ENCODE assay signal across 18 cellular contexts in the genomic region with DNA sequence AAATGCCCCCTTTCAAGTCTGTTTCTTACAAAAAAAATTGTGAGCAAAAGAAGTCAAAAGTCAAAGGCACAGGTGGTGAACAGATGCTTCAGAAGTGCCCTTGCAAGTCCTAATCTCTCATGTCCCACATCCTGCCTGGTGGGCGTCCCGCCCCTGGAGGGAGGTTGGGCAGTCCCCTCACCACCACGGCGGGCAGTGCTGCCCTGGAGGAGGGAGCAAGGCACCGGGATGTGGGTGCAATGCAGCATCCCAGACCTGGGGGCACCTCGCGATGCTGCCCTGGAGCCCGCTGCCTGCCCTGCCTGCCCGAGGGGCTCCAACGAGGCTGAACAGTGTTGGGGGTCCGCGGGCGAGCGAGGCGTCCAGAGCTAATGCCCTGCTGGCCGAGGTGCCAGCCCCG. TPM values are rescaled to one million over a fixed set of nuclear protein-coding genes. Genes with fewer than 3 reads are reported as not detected.
A peak's percentile ranks its signal among the peaks of the same experiment; 100 is the strongest.
DNase-seq lines count a peak whose midpoint lies in the region; ATAC-seq and TF ChIP-seq lines count a peak whose summit lies in the region.
"Had no signal": no experiment of that assay in that cellular context is flagged by ENCODE, and none has a peak within 500 bp of the region (broad histone marks: within the 10 kb centered on the region; RNA-seq: fewer than 3 reads in every experiment).

No MANE protein-coding gene starts in this region.

- POLR2A ChIA-PET in A673 (lab: Charles Lee; ENCODE audit: low non-redundant PET) = no interaction called here

- H3K27me3 ChIP-seq in BLaER1 treated with 17β-estradiol and CSF1 and Interleukin-3, amounts not matched to agents 10 nM and 100 nM = peaks cover 43 to 61% (median 50%) of the 10 kb centered on the region in 11 experiments
- H3K27me3 ChIP-seq in GM23338 (ENCODE audit: insufficient read depth) (peaks cover 33% of the 10 kb centered on the region), ectodermal cell (ENCODE audit: control insufficient read depth, insufficient read depth, low read length, poor library complexity, severe bottlenecking) (peaks cover 42% of the 10 kb centered on the region), A673 (replicated peaks; ENCODE audit: insufficient read depth, low read depth, low read length, poor library complexity) (peaks cover 19% of the 10 kb centered on the region)
- H3K27me3 ChIP-seq: ovary had no signal

- H3K4me3 Mint-ChIP-seq in GM23338 (peak overlapping the region; percentile 67), glutamatergic neuron (ENCODE audit: unreplicated experiment) (no peak overlapping the region)
- H3K4me3 Mint-ChIP-seq: IgD-negative memory B cell, mesothelial cell of epicardium had no signal

- TF ChIP-seq CTCF in GM23338 (conservative IDR thresholded peaks at IDR 0.05; ENCODE audit: low read depth in 2 of 2) (no peak), A673 (conservative IDR thresholded peaks at IDR 0.05; ENCODE audit: low read depth, low read length) (no peak), glutamatergic neuron (IDR thresholded peaks at IDR 0.05; ENCODE audit: partially characterized antibody, unreplicated experiment) (no peak)

- intact Hi-C loops in A673 (cut with micrococcal nuclease; ENCODE audit: unreplicated experiment) = no loop called here

- H3K9me2 ChIP-seq in GM23338 (ENCODE audit: insufficient read depth) = no peaks in the 10 kb centered on the region

- H3K4me1 ChIP-seq in BLaER1 treated with 17β-estradiol and CSF1 and Interleukin-3, amounts not matched to agents 10 nM and 100 nM = peaks cover 26 to 38% (median 32%) of the 10 kb centered on the region in 10 experiments
- H3K4me1 ChIP-seq in GM23338 (ENCODE audit: insufficient read depth) (no peaks in the 10 kb centered on the region), ectodermal cell (ENCODE audit: control insufficient read depth, insufficient read depth, low read length) (peaks cover 10% of the 10 kb centered on the region), mesodermal cell (ENCODE audit: control insufficient read depth, insufficient read depth, low read length, poor library complexity, severe bottlenecking) (peaks cover 7% of the 10 kb centered on the region), A673 (ENCODE audit: insufficient read depth, low read length, poor library complexity, severe bottlenecking) (no peaks in the 10 kb centered on the region)

- WGBS in ectodermal cell, 2 experiments = 8 to 9% methylated on average over 17 of the region's 17 CpGs
- 7 to 12% methylated on average over 10 to 17 of the region's 17 CpGs for WGBS in mesodermal cell (ENCODE audit: insufficient coverage in 2 of 2), 2 experiments

- H4K20me1 ChIP-seq in BLaER1 treated with 17β-estradiol and CSF1 and Interleukin-3, amounts not matched to agents 10 nM and 100 nM = peaks cover 0 to 26% (median 7%) of the 10 kb centered on the region in 11 experiments; a peak in 10 of 22 replicates
- H4K20me1 ChIP-seq in GM23338 (replicated peaks; ENCODE audit: insufficient read depth) = no peaks in the 10 kb centered on the region

- H3K4me2 ChIP-seq in BLaER1 treated with 17β-estradiol and CSF1 and Interleukin-3, amounts not matched to agents 10 nM and 100 nM = peak overlapping the region in 10 of 11 experiments; percentile 33 to 60 (median 49); a peak in 18 of 22 replicates
- peak overlapping the region; percentile 85 for H3K4me2 ChIP-seq in GM23338

- CTCF ChIA-PET in A673 (lab: Charles Lee) = no interaction called here

- peak overlapping the region; percentile 86; the same call in 1 of the 2 replicates for H2AFZ ChIP-seq in GM23338

- H3K9me3 ChIP-seq in BLaER1 treated with 17β-estradiol and CSF1 and Interleukin-3, amounts not matched to agents 10 nM and 100 nM (replicated peaks in 1 of 11) = no peaks in the 10 kb centered on the region
- no peaks in the 10 kb centered on the region for H3K9me3 ChIP-seq in ectodermal cell (ENCODE audit: control insufficient read depth, low read length)
- no peaks in the 10 kb centered on the region for H3K9me3 ChIP-seq in mesodermal cell (ENCODE audit: control insufficient read depth, low read length)
- no peaks in the 10 kb centered on the region for H3K9me3 ChIP-seq in A673 (ENCODE audit: low read depth, low read length, poor library complexity, severe bottlenecking)
- H3K9me3 ChIP-seq: body of pancreas, ovary had no signal

- H3K4me1 Mint-ChIP-seq in GM23338 (peaks cover 3% of the 10 kb centered on the region; the same call in 1 of the 3 replicates), glutamatergic neuron (ENCODE audit: low read depth, unreplicated experiment) (peaks cover 11% of the 10 kb centered on the region)
- H3K4me1 Mint-ChIP-seq: IgD-negative memory B cell, mesothelial cell of epicardium had no signal

- no peak overlapping the region for H3K27ac ChIP-seq in BLaER1 treated with 17β-estradiol and CSF1 and Interleukin-3, amounts not matched to agents 10 nM and 100 nM
- H3K27ac ChIP-seq in GM23338 (ENCODE audit: low read depth) (no peak overlapping the region), ectodermal cell (ENCODE audit: insufficient read depth, low read depth, low read length, poor library complexity, severe bottlenecking) (no peak overlapping the region), mesodermal cell (ENCODE audit: low read depth, low read length, severe bottlenecking) (no peak overlapping the region), A673 (ENCODE audit: low read depth, low read length, poor library complexity, severe bottlenecking) (no peak overlapping the region)
- H3K27ac ChIP-seq: body of pancreas, ovary, SK-N-MC, skin epidermis had no signal

- no peaks in the 10 kb centered on the region for H3K79me2 ChIP-seq in GM23338 (replicated peaks; ENCODE audit: insufficient read depth)

- H3K27me3 Mint-ChIP-seq in GM23338 (ENCODE audit: insufficient read depth, low read depth, poor library complexity) (peaks cover 32% of the 10 kb centered on the region), glutamatergic neuron (ENCODE audit: unreplicated experiment) (peaks cover 4% of the 10 kb centered on the region)

- H3K36me3 Mint-ChIP-seq in GM23338 (ENCODE audit: low read depth) (no peaks in the 10 kb centered on the region), glutamatergic neuron (ENCODE audit: unreplicated experiment) (no peaks in the 10 kb centered on the region)
- H3K36me3 Mint-ChIP-seq: IgD-negative memory B cell, mesothelial cell of epicardium had no signal

- no peaks in the 10 kb centered on the region for H3K36me3 ChIP-seq in BLaER1 treated with 17β-estradiol and CSF1 and Interleukin-3, amounts not matched to agents 10 nM and 100 nM
- H3K36me3 ChIP-seq in GM23338 (ENCODE audit: insufficient read depth) = no peaks in the 10 kb centered on the region
- no peaks in the 10 kb centered on the region for H3K36me3 ChIP-seq in ectodermal cell (ENCODE audit: control insufficient read depth, insufficient read depth, low read length)
- H3K36me3 ChIP-seq in mesodermal cell (ENCODE audit: control insufficient read depth, insufficient read depth, low read length) = no peaks in the 10 kb centered on the region
- no peaks in the 10 kb centered on the region for H3K36me3 ChIP-seq in A673 (ENCODE audit: insufficient read depth, low read length, poor library complexity, severe bottlenecking)
- H3K36me3 ChIP-seq: ovary had no signal

- peak overlapping the region in 1 of 10 experiments; percentile 31; a peak in 1 of 20 replicates for H3K4me3 ChIP-seq in BLaER1 treated with 17β-estradiol and CSF1 and Interleukin-3, amounts not matched to agents 10 nM and 100 nM
- H3K4me3 ChIP-seq in GM23338 = peak overlapping the region; percentile 63
- H3K4me3 ChIP-seq in ectodermal cell (ENCODE audit: insufficient read depth, low read depth, low read length) = peak overlapping the region; percentile 41
- peak overlapping the region; percentile 22 for H3K4me3 ChIP-seq in mesodermal cell (ENCODE audit: extremely low read depth, insufficient read depth, low read length, poor library complexity, severe bottlenecking)
- H3K4me3 ChIP-seq in A673 (ENCODE audit: low read depth, low read length, poor library complexity, severe bottlenecking) = no peak overlapping the region
- H3K4me3 ChIP-seq: body of pancreas, GM12878, ovary, SK-N-MC, skin epidermis had no signal

- H3F3A ChIP-seq in GM23338 (replicated peaks; ENCODE audit: low read depth) = no peaks in the 10 kb centered on the region

- no TSS peak for BruUV-seq in A673 (replicated peaks; lab: Mats Ljungman, UMichigan)

- no peak overlapping the region for H3K9ac ChIP-seq in BLaER1 treated with 17β-estradiol and CSF1 and Interleukin-3, amounts not matched to agents 10 nM and 100 nM

- no peaks in the 10 kb centered on the region for H3K9me3 Mint-ChIP-seq in GM23338
- H3K9me3 Mint-ChIP-seq in glutamatergic neuron (ENCODE audit: unreplicated experiment) = peaks cover 2% of the 10 kb centered on the region
- H3K9me3 Mint-ChIP-seq: IgD-negative memory B cell, mesothelial cell of epicardium had no signal

- DNase-seq in GM23338 (ENCODE audit: low spot score) (no peak), A673 (ENCODE audit: low spot score) (no peak), glutamatergic neuron (no peak)
- DNase-seq: NCI-H1092 had no signal

- ATAC-seq in GM23338 (peak; percentile 12), HG03196 (IDR thresholded peaks at IDR 0.05; ENCODE audit: unreplicated experiment) (no peak)
- ATAC-seq in activated CD4-positive, CD25-positive, alpha-beta regulatory T cell treated with anti-CD3 and anti-CD28 coated beads, Interleukin-2, amount 50 U/mL, for 24 hours = no peak
- ATAC-seq: GM12878, HCT116 had no signal

- H3K27ac Mint-ChIP-seq in GM23338 (no peak overlapping the region), glutamatergic neuron (ENCODE audit: unreplicated experiment) (no peak overlapping the region)
- H3K27ac Mint-ChIP-seq: IgD-negative memory B cell, mesothelial cell of epicardium had no signal

RNA-seq across cellular contexts. Expression of a gene that starts 15.9 kb away (rescaled TPM):
- not detected in 2 replicates for total RNA-seq in GM23338 (2014; rRNA removed; shearing (Covaris generic))
- not detected in 2 replicates for polyA plus RNA-seq in GM23338 (2016; fragmentation: Nextera tagmentation; extraction: Ambion mirVana)
- not detected for polyA plus RNA-seq in ectodermal cell (2013, experiment 1 of 4)
- not detected for polyA plus RNA-seq in ectodermal cell (2013, experiment 2 of 4)
- not detected for polyA plus RNA-seq in ectodermal cell (2013, experiment 3 of 4)
- not detected for polyA plus RNA-seq in ectodermal cell (2013, experiment 4 of 4)
- not detected for polyA plus RNA-seq in mesodermal cell (2013, experiment 1 of 2)
- not detected for polyA plus RNA-seq in mesodermal cell (2013, experiment 2 of 2)
- total RNA-seq in A673 (2021) = not detected in 2 replicates
- total RNA-seq in glutamatergic neuron (ENCODE audit: unreplicated experiment) = not detected
- total RNA-seq: activated CD8-positive, alpha-beta memory T cell treated with anti-CD3 and anti-CD28 coated beads for 36 hours; body of pancreas; GM12878; mesothelial cell of epicardium; ovary had no signal
- polyA plus RNA-seq: GM12878, IgD-negative memory B cell, ovary had no signal

RNA-seq across cellular contexts. Expression of a gene that starts 29.5 kb away (rescaled TPM):
- total RNA-seq in GM23338 (2014; rRNA removed; shearing (Covaris generic)) = not detected in 2 replicates
- polyA plus RNA-seq in GM23338 (2016; fragmentation: Nextera tagmentation; extraction: Ambion mirVana) = not detected in 2 replicates
- polyA plus RNA-seq in ectodermal cell (2013, experiment 1 of 4) = not detected
- not detected for polyA plus RNA-seq in ectodermal cell (2013, experiment 2 of 4)
- polyA plus RNA-seq in ectodermal cell (2013, experiment 3 of 4) = not detected
- polyA plus RNA-seq in ectodermal cell (2013, experiment 4 of 4) = not detected
- polyA plus RNA-seq in mesodermal cell (2013, experiment 1 of 2) = not detected
- polyA plus RNA-seq in mesodermal cell (2013, experiment 2 of 2) = not detected
- total RNA-seq in A673 (2021) (not detected in 2 replicates), glutamatergic neuron (ENCODE audit: unreplicated experiment) (1.0 TPM)
- total RNA-seq: activated CD8-positive, alpha-beta memory T cell treated with anti-CD3 and anti-CD28 coated beads for 36 hours; body of pancreas; mesothelial cell of epicardium; ovary had no signal
- polyA plus RNA-seq: GM12878, IgD-negative memory B cell, ovary had no signal

RNA-seq across cellular contexts. Expression of a gene that starts 37.6 kb away (rescaled TPM):
- total RNA-seq in GM23338 (2014; rRNA removed; shearing (Covaris generic)) = 8.1 and 12.0 TPM in 2 replicates
- polyA plus RNA-seq in GM23338 (2016; fragmentation: Nextera tagmentation; extraction: Ambion mirVana) = 2.7 and 3.4 TPM in 2 replicates
- 21.2 TPM for polyA plus RNA-seq in ectodermal cell (2013, experiment 1 of 4)
- 17.4 TPM for polyA plus RNA-seq in ectodermal cell (2013, experiment 2 of 4)
- polyA plus RNA-seq in ectodermal cell (2013, experiment 3 of 4) = 15.7 TPM
- polyA plus RNA-seq in ectodermal cell (2013, experiment 4 of 4) = 16.4 TPM
- 15.9 TPM for polyA plus RNA-seq in mesodermal cell (2013, experiment 1 of 2)
- 11.4 TPM for polyA plus RNA-seq in mesodermal cell (2013, experiment 2 of 2)
- total RNA-seq in A673 (2021) (28.4 and 30.1 TPM in 2 replicates), glutamatergic neuron (ENCODE audit: unreplicated experiment) (115 TPM)
- total RNA-seq: GM12878 had no signal
- polyA plus RNA-seq: GM12878 had no signal
